In the genomic region with DNA sequence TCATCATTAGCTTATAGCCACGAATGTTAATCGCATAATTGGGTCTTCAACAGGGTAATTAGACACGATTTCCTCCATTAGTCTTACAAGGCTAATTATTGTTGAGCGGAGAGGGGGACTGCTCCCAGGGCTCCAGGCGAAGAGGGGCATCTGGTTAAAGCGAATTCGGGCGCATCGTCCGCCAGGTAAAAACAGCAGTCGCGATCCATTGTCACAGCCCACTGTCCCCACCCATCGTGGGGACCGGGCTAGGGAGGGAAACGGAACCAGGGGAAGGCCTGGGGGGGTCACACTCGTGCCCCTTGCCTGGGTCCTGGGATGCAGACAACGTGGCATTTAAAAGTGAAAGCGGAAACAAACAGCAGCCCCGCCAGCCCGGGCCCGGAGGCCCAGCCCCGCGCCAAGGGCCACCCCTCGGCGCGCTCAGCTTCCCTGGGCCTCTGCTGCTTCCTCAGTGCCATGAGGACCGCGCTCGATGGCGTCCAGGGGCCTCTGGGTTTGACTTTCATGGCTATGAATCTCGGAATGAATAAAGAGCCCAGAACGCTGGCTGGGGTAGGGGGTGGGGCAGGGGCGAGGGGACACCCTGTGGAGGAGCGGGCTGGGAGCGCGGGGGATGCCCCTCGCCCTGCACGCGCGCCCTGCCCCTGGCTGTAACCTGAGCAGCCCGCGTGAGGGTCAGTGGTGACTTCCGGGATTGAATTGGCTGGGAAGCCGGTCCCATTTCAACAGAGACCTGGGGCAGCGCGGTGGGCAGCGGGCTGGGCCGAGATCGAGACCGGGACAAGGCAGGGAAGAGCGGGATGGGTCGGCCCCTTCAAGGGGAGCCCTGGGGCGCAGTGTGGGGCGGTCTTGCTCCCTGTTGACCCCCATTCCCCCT, we compare ENCODE assay signal across 8 cellular contexts.
DNase-seq lines count a peak whose midpoint lies in the region; ATAC-seq, FAIRE-seq and TF ChIP-seq lines count a peak whose summit lies in the region.

No MANE protein-coding gene starts in this region.

- H3K9ac ChIP-seq in BLaER1 treated with 17β-estradiol and CSF1 and Interleukin-3, amounts not matched to agents 10 nM and 100 nM, result peak overlapping the region; percentile 75 to 96 (median 88)
- H3K9ac ChIP-seq in KMS-11, result peak overlapping the region; percentile 37; the same call in 1 of the 2 replicates

- peaks cover 28% of the 10 kb centered on the region for H3K27me3 Mint-ChIP-seq in WTC11 (ENCODE audit: low read depth)
- H3K27me3 Mint-ChIP-seq in central memory CD8-positive, alpha-beta T cell, result no peaks in the 10 kb centered on the region

- H3K9me3 Mint-ChIP-seq in WTC11, result peaks cover 21% of the 10 kb centered on the region
- no peaks in the 10 kb centered on the region for H3K9me3 Mint-ChIP-seq in central memory CD8-positive, alpha-beta T cell

- DNase-seq in GM19239 (ENCODE audit: insufficient read length, low spot score), result peak; percentile 76
- peak; percentile 74 for DNase-seq in WTC11 (ENCODE audit: low spot score)
- peak; percentile 38 to 39 for DNase-seq in central memory CD8-positive, alpha-beta T cell (ENCODE audit: low spot score in 2 of 2)
- no peak for DNase-seq in kidney epithelial cell (ENCODE audit: low read depth)
- DNase-seq in stimulated activated CD4-positive, alpha-beta T cell treated with anti-CD3 and anti-CD28 coated beads, Interleukin-15, amount 100 ng/mL, for 48 hours (ENCODE audit: low read depth in 2 of 2), result peak; percentile 39 to 53

- H3K27me3 ChIP-seq in BLaER1 treated with 17β-estradiol and CSF1 and Interleukin-3, amounts not matched to agents 10 nM and 100 nM, result no peaks in the 10 kb centered on the region
- H3K27me3 ChIP-seq in KMS-11 (ENCODE audit: insufficient read depth, low read depth) (no peaks in the 10 kb centered on the region; the same call in 1 of the 2 replicates), kidney epithelial cell (ENCODE audit: control insufficient read depth, insufficient read depth, low read length) (no peaks in the 10 kb centered on the region)

- peaks cover 12 to 21% (median 15%) of the 10 kb centered on the region in 10 experiments for H3K4me1 ChIP-seq in BLaER1 treated with 17β-estradiol and CSF1 and Interleukin-3, amounts not matched to agents 10 nM and 100 nM
- H3K4me1 ChIP-seq in KMS-11 (ENCODE audit: low read depth, poor library complexity, severe bottlenecking), result peaks cover 4% of the 10 kb centered on the region

- H3K27ac Mint-ChIP-seq in WTC11, result peak overlapping the region; percentile 88
- H3K27ac Mint-ChIP-seq in central memory CD8-positive, alpha-beta T cell (ENCODE audit: low read depth), result peak overlapping the region; percentile 91

- peak overlapping the region; percentile 58 for H2AFZ ChIP-seq in KMS-11 (ENCODE audit: low read depth)

- CTCF ChIA-PET in WTC11 (lab: Charles Lee), result interaction anchor here (0.7 to 2.1 kb wide), 18 partner anchors 8 to 583 kb away, joined by 3 to 14 read pairs (median 4); no protein-coding TSS in a partner anchor

- H4K20me1 ChIP-seq in BLaER1 treated with 17β-estradiol and CSF1 and Interleukin-3, amounts not matched to agents 10 nM and 100 nM, result no peaks in the 10 kb centered on the region
- no peaks in the 10 kb centered on the region for H4K20me1 ChIP-seq in KMS-11 (ENCODE audit: insufficient read depth)

- H3K4me3 ChIP-seq in BLaER1 treated with 17β-estradiol and CSF1 and Interleukin-3, amounts not matched to agents 10 nM and 100 nM, result peak overlapping the region; percentile 58 to 84 (median 73)
- H3K4me3 ChIP-seq in KMS-11 (IDR thresholded peaks at IDR 0.05; ENCODE audit: insufficient read depth, low read depth, low read length), result no peak overlapping the region
- H3K4me3 ChIP-seq in kidney epithelial cell (ENCODE audit: low read depth, low read length), result peak overlapping the region; percentile 65

- peak; percentile 21 for FAIRE-seq in GM19239 (lab: Jason Lieb, UNC)

- POLR2A ChIA-PET in WTC11 (lab: Charles Lee), result interaction anchor here (0.6 to 1.8 kb wide), 2 partner anchors 101 to 1576 kb away, joined by 3 to 4 read pairs; partner anchors contain the start of genes DDX31 and GTF3C4

- TF ChIP-seq CTCF in KMS-11 (conservative IDR thresholded peaks at IDR 0.05; ENCODE audit: low read depth, low read length) (no peak), WTC11 (IDR thresholded peaks at IDR 0.05) (no peak), kidney epithelial cell (IDR thresholded peaks at IDR 0.05; ENCODE audit: insufficient read depth, low read length, poor library complexity, severe bottlenecking) (no peak)

- peaks cover 0 to 8% (median 0%) of the 10 kb centered on the region in 11 experiments; a peak in 3 of 22 replicates for H3K36me3 ChIP-seq in BLaER1 treated with 17β-estradiol and CSF1 and Interleukin-3, amounts not matched to agents 10 nM and 100 nM
- no peaks in the 10 kb centered on the region for H3K36me3 ChIP-seq in KMS-11 (ENCODE audit: insufficient read depth)
- H3K36me3 ChIP-seq in kidney epithelial cell (ENCODE audit: control insufficient read depth, insufficient read depth, low read length), result no peaks in the 10 kb centered on the region

- peak overlapping the region; percentile 33 to 97 (median 93) for H3K27ac ChIP-seq in BLaER1 treated with 17β-estradiol and CSF1 and Interleukin-3, amounts not matched to agents 10 nM and 100 nM
- no peak overlapping the region for H3K27ac ChIP-seq in KMS-11

- H3K79me2 ChIP-seq in KMS-11 (ENCODE audit: insufficient read depth, low read depth), result no peaks in the 10 kb centered on the region

- ATAC-seq in WTC11, result peak; percentile 82
- peak; percentile 72 for ATAC-seq in central memory CD8-positive, alpha-beta T cell (replicated peaks; ENCODE audit: extremely low read depth, poor library complexity, severe bottlenecking)
- ATAC-seq in HG02938 (IDR thresholded peaks at IDR 0.05; ENCODE audit: unreplicated experiment), result no peak

- H3K9me3 ChIP-seq in BLaER1 treated with 17β-estradiol and CSF1 and Interleukin-3, amounts not matched to agents 10 nM and 100 nM (replicated peaks in 1 of 11), result peaks cover 16 to 30% (median 22%) of the 10 kb centered on the region in 11 experiments; a peak in 20 of 22 replicates

- H3K4me1 Mint-ChIP-seq in WTC11, result peaks cover 7% of the 10 kb centered on the region; the same call in 1 of the 2 replicates
- peaks cover 25% of the 10 kb centered on the region for H3K4me1 Mint-ChIP-seq in central memory CD8-positive, alpha-beta T cell

- peak overlapping the region; percentile 96 for H3K4me3 Mint-ChIP-seq in WTC11
- H3K4me3 Mint-ChIP-seq in central memory CD8-positive, alpha-beta T cell, result peak overlapping the region; percentile 99

- peaks cover 13% of the 10 kb centered on the region for H3K36me3 Mint-ChIP-seq in WTC11
- H3K36me3 Mint-ChIP-seq in central memory CD8-positive, alpha-beta T cell (ENCODE audit: insufficient read depth), result peaks cover 6% of the 10 kb centered on the region

- peak overlapping the region; percentile 82 to 98 (median 92) for H3K4me2 ChIP-seq in BLaER1 treated with 17β-estradiol and CSF1 and Interleukin-3, amounts not matched to agents 10 nM and 100 nM
- H3K4me2 ChIP-seq in KMS-11, result peak overlapping the region; percentile 91

TF ChIP-seq in WTC11, 78 proteins besides CTCF, POLR2A, EP300 and RAD21 (continues in another document):
- TF ChIP-seq, protein P1, sequence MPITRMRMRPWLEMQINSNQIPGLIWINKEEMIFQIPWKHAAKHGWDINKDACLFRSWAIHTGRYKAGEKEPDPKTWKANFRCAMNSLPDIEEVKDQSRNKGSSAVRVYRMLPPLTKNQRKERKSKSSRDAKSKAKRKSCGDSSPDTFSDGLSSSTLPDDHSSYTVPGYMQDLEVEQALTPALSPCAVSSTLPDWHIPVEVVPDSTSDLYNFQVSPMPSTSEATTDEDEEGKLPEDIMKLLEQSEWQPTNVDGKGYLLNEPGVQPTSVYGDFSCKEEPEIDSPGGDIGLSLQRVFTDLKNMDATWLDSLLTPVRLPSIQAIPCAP (CRISPR knock-in tag; IDR thresholded peaks at IDR 0.05), result peak; percentile 51; the same call in 1 of the 2 replicates
- TF ChIP-seq, protein P2, sequence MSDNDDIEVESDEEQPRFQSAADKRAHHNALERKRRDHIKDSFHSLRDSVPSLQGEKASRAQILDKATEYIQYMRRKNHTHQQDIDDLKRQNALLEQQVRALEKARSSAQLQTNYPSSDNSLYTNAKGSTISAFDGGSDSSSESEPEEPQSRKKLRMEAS (CRISPR knock-in tag; IDR thresholded peaks at IDR 0.05), result peak; percentile 49; the same call in 1 of the 2 replicates
- TF ChIP-seq PRRX2 (CRISPR knock-in tag; IDR thresholded peaks at IDR 0.05) (no peak), ZNF121 (CRISPR knock-in tag; IDR thresholded peaks at IDR 0.05) (0 out of 2 replicates have a peak, but pooled peaks have one; percentile 2), MYBL2 (CRISPR knock-in tag; IDR thresholded peaks at IDR 0.05) (no peak), SMAD3 (CRISPR knock-in tag; IDR thresholded peaks at IDR 0.05; ENCODE audit: borderline replicate concordance) (0 out of 2 replicates have a peak, but pooled peaks have one; percentile 35), RORB (CRISPR knock-in tag; IDR thresholded peaks at IDR 0.05) (no peak), GTF2I (CRISPR knock-in tag; conservative IDR thresholded peaks at IDR 0.05) (no peak), NR3C1 (CRISPR knock-in tag; conservative IDR thresholded peaks at IDR 0.05; ENCODE audit: low read depth) (0 out of 2 replicates have a peak, but pooled peaks have one; percentile 50), NR1H2 (CRISPR knock-in tag; IDR thresholded peaks at IDR 0.05) (no peak), FOXK1 (CRISPR knock-in tag; IDR thresholded peaks at IDR 0.05) (0 out of 2 replicates have a peak, but pooled peaks have one; percentile 17), USF2 (CRISPR knock-in tag; IDR thresholded peaks at IDR 0.05) (0 out of 2 replicates have a peak, but pooled peaks have one; percentile 17), ETV6 (CRISPR knock-in tag; IDR thresholded peaks at IDR 0.05) (no peak; the same call in 1 of the 2 replicates), NFATC4 (CRISPR knock-in tag; IDR thresholded peaks at IDR 0.05) (no peak)
- TF ChIP-seq, protein P3, sequence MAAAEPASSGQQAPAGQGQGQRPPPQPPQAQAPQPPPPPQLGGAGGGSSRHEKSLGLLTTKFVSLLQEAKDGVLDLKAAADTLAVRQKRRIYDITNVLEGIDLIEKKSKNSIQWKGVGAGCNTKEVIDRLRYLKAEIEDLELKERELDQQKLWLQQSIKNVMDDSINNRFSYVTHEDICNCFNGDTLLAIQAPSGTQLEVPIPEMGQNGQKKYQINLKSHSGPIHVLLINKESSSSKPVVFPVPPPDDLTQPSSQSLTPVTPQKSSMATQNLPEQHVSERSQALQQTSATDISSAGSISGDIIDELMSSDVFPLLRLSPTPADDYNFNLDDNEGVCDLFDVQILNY (CRISPR knock-in tag; IDR thresholded peaks at IDR 0.05), result 0 out of 2 replicates have a peak, but pooled peaks have one; percentile 6
